1 cellular context compared by ENCODE assay signal in the genomic region with DNA sequence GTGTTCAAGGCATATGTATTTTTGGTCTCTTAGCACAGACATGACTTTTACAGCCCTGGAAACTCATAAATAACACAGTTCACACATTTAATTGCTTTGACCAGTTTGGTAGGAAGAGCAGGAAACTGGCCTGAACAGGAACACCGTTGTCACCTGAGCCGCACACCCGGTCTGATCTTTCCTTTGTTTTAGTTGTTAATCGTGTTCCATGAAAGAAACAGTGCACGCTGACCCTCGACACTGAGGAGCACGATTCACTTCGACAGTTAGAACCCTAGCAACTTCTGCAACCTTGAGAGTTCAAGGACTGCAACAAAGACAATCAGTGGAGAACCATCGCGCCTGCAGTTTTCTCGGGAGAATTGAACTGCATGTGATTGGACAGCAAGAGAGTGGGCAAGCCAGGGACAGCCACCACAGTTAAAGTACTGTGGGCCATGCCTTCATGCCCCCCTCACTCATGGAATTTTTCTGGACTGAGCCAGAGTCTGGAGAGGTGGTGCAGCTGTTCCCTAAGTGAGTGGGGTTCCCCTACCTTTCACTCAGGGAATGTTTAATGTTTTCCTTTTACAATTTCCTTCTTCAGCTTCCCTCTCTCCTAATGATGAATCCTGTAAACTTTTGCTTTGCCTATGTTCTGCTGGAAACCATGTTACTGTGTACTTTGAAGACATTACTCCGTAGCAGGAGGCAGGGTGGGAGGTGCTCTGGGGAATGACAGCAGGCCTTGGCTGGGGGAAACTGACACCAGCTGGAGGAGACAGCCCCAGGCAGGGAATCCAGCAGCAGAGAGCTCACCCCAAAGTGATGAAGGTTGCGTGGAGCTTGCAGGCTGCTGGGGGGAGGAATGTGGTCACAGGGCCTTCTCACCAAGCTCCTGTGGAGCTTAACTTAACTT.
TF ChIP-seq lines count a peak whose summit lies in the region.

No MANE protein-coding gene starts in this region.

TF ChIP-seq in GM23338, 12 proteins besides CTCF, POLR2A, EP300 and RAD21 (continued from another document):
- TF ChIP-seq, protein P1, sequence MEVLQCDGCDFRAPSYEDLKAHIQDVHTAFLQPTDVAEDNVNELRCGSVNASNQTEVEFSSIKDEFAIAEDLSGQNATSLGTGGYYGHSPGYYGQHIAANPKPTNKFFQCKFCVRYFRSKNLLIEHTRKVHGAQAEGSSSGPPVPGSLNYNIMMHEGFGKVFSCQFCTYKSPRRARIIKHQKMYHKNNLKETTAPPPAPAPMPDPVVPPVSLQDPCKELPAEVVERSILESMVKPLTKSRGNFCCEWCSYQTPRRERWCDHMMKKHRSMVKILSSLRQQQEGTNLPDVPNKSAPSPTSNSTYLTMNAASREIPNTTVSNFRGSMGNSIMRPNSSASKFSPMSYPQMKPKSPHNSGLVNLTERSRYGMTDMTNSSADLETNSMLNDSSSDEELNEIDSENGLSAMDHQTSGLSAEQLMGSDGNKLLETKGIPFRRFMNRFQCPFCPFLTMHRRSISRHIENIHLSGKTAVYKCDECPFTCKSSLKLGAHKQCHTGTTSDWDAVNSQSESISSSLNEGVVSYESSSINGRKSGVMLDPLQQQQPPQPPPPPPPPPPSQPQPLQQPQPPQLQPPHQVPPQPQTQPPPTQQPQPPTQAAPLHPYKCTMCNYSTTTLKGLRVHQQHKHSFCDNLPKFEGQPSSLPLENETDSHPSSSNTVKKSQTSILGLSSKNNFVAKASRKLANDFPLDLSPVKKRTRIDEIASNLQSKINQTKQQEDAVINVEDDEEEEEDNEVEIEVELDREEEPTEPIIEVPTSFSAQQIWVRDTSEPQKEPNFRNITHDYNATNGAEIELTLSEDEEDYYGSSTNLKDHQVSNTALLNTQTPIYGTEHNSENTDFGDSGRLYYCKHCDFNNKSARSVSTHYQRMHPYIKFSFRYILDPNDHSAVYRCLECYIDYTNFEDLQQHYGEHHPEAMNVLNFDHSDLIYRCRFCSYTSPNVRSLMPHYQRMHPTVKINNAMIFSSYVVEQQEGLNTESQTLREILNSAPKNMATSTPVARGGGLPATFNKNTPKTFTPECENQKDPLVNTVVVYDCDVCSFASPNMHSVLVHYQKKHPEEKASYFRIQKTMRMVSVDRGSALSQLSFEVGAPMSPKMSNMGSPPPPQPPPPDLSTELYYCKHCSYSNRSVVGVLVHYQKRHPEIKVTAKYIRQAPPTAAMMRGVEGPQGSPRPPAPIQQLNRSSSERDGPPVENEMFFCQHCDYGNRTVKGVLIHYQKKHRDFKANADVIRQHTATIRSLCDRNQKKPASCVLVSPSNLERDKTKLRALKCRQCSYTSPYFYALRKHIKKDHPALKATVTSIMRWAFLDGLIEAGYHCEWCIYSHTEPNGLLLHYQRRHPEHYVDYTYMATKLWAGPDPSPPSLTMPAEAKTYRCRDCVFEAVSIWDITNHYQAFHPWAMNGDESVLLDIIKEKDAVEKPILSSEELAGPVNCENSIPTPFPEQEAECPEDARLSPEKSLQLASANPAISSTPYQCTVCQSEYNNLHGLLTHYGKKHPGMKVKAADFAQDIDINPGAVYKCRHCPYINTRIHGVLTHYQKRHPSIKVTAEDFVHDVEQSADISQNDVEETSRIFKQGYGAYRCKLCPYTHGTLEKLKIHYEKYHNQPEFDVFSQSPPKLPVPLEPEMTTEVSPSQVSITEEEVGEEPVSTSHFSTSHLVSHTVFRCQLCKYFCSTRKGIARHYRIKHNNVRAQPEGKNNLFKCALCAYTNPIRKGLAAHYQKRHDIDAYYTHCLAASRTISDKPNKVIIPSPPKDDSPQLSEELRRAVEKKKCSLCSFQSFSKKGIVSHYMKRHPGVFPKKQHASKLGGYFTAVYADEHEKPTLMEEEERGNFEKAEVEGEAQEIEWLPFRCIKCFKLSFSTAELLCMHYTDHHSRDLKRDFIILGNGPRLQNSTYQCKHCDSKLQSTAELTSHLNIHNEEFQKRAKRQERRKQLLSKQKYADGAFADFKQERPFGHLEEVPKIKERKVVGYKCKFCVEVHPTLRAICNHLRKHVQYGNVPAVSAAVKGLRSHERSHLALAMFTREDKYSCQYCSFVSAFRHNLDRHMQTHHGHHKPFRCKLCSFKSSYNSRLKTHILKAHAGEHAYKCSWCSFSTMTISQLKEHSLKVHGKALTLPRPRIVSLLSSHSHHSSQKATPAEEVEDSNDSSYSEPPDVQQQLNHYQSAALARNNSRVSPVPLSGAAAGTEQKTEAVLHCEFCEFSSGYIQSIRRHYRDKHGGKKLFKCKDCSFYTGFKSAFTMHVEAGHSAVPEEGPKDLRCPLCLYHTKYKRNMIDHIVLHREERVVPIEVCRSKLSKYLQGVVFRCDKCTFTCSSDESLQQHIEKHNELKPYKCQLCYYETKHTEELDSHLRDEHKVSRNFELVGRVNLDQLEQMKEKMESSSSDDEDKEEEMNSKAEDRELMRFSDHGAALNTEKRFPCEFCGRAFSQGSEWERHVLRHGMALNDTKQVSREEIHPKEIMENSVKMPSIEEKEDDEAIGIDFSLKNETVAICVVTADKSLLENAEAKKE (CRISPR knock-in tag; IDR thresholded peaks at IDR 0.05) = no peak
- TF ChIP-seq CREB1 (CRISPR knock-in tag; IDR thresholded peaks at IDR 0.05; ENCODE audit: low read depth) (no peak), STAT1 (IDR thresholded peaks at IDR 0.05; ENCODE audit: unreplicated experiment) (no peak), POLR2AphosphoS5 (IDR thresholded peaks at IDR 0.05; ENCODE audit: low read depth) (no peak), ZNF114 (CRISPR knock-in tag; IDR thresholded peaks at IDR 0.05) (no peak), NANOG (IDR thresholded peaks at IDR 0.05; ENCODE audit: borderline replicate concordance) (no peak), JUNB (IDR thresholded peaks at IDR 0.05; ENCODE audit: unreplicated experiment) (no peak), ZNF331 (CRISPR knock-in tag; IDR thresholded peaks at IDR 0.05; ENCODE audit: low read depth) (no peak), EZH2 (IDR thresholded peaks at IDR 0.05; ENCODE audit: low read depth, unreplicated experiment) (no peak)
- TF ChIP-seq, protein P2, sequence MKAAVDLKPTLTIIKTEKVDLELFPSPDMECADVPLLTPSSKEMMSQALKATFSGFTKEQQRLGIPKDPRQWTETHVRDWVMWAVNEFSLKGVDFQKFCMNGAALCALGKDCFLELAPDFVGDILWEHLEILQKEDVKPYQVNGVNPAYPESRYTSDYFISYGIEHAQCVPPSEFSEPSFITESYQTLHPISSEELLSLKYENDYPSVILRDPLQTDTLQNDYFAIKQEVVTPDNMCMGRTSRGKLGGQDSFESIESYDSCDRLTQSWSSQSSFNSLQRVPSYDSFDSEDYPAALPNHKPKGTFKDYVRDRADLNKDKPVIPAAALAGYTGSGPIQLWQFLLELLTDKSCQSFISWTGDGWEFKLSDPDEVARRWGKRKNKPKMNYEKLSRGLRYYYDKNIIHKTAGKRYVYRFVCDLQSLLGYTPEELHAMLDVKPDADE (IDR thresholded peaks at IDR 0.05) = no peak
